24 cellular contexts compared by ENCODE assay signal in genomic region chr1:2079396-2080085, GRCh38.
"Had no signal": no experiment of that assay in that cellular context is flagged by ENCODE, and none has a peak within 500 bp of the region (broad histone marks: within the 10 kb centered on the region; RNA-seq: fewer than 3 reads in every experiment).

No MANE protein-coding gene starts in this region.

- H2AFZ ChIP-seq: parathyroid adenoma had no signal

- DNase-seq: natural killer cell; occipital lobe; ovary; psoas muscle; right lobe of liver; sigmoid colon; small intestine; stimulated activated CD4-positive, alpha-beta T cell treated with anti-CD3 and anti-CD28 coated beads, Interleukin-15, amount 100 ng/mL, for 24 hours; stimulated activated CD4-positive, alpha-beta T cell treated with anti-CD3 and anti-CD28 coated beads, Interleukin-2, amount 100 ng/mL, for 24 hours; stimulated activated CD4-positive, alpha-beta T cell treated with anti-CD3 and anti-CD28 coated beads, Interleukin-2, amount 100 ng/mL, for 48 hours; stimulated activated CD4-positive, alpha-beta T cell treated with anti-CD3 and anti-CD28 coated beads, Interleukin-4, amount 100 ng/mL, for 24 hours; stimulated activated naive B cell treated with anti-CD40 and anti-IgM and Interleukin-4, amounts not matched to agents 10 μg/mL and 1 μg/mL and 100 μg/mL, for 72 hours; stimulated activated naive CD4-positive, alpha-beta T cell treated with Interleukin-2 at 50 U/mL for 16 hours; stomach; thyroid gland; trophoblast cell had no signal

- H3K4me3 ChIP-seq: ovary, psoas muscle, right lobe of liver, sigmoid colon, stomach, thoracic aorta, thyroid gland, tibial nerve, upper lobe of left lung, vagina had no signal

- H3K27me3 ChIP-seq: ovary, right lobe of liver, thyroid gland, upper lobe of left lung, vagina had no signal

- FAIRE-seq: small intestine, urothelium cell line had no signal

- H3K9me3 ChIP-seq: thyroid gland had no signal

- H3K27ac ChIP-seq: ovary, parathyroid adenoma, psoas muscle, right lobe of liver, sigmoid colon, stomach, thoracic aorta, thyroid gland, tibial nerve, upper lobe of left lung, vagina had no signal

- ATAC-seq: natural killer cell; psoas muscle; right cardiac atrium; right lobe of liver; stimulated activated effector memory CD8-positive, alpha-beta T cell treated with anti-CD3 and anti-CD28 coated beads, Interleukin-12 subunit alpha, Interleukin-12 subunit beta, amount 100 ng/mL, for 72 hours; stimulated activated naive B cell treated with anti-CD40 and anti-IgM and Interleukin-4, amounts not matched to agents 10 μg/mL and 1 μg/mL and 100 μg/mL, for 72 hours had no signal

- H3K4me1 ChIP-seq: parathyroid adenoma, psoas muscle, right lobe of liver, sigmoid colon, stomach, thyroid gland, tibial nerve, upper lobe of left lung, vagina had no signal

- H3K36me3 ChIP-seq: ovary, sigmoid colon, thoracic aorta, tibial nerve had no signal

- H3K9ac ChIP-seq: parathyroid adenoma had no signal
